ENCODE assay signal across 25 cellular contexts in genomic region chr5:146066968-146067367, GRCh38.
"Had no signal": no experiment of that assay in that cellular context is flagged by ENCODE, and none has a peak within 500 bp of the region (broad histone marks: within the 10 kb centered on the region; RNA-seq: fewer than 3 reads in every experiment).

No MANE protein-coding gene starts in this region.

- H3K27ac Mint-ChIP-seq: activated CD4-positive, alpha-beta memory T cell treated with anti-CD3 and anti-CD28 coated beads, Interleukin-2, amount 10 ng/mL, durations not matched to agents 7 days and 5 days; activated CD4-positive, alpha-beta T cell treated with anti-CD3 and anti-CD28 coated beads for 36 hours; activated naive CD4-positive, alpha-beta T cell treated with anti-CD3 and anti-CD28 coated beads, Interleukin-2, amount 10 ng/mL, durations not matched to agents 7 days and 5 days; activated naive CD8-positive, alpha-beta T cell treated with anti-CD3 and anti-CD28 coated beads for 36 hours; activated T-cell treated with anti-CD3 and anti-CD28 coated beads, Interleukin-2, amount 50 U/mL, for 72 hours; activated T-helper 2 cell treated with anti-CD3 and anti-CD28 coated beads, Interferon-gamma antibody, Interleukin-2, Interleukin-4, amounts not matched to agents 10 μg/mL and 5 μg/mL and 100 μg/mL, durations not matched to agents 14 hours and 24 hours and 36 hours; T-cell had no signal

- H3K36me3 Mint-ChIP-seq: activated naive CD4-positive, alpha-beta T cell treated with anti-CD3 and anti-CD28 coated beads, Interleukin-2, amount 10 ng/mL, durations not matched to agents 7 days and 5 days; activated naive CD8-positive, alpha-beta T cell treated with anti-CD3 and anti-CD28 coated beads for 36 hours; T-cell had no signal

- DNase-seq: activated CD4-positive, alpha-beta memory T cell treated with anti-CD3 and anti-CD28 coated beads, Interleukin-2, amount 10 ng/mL, durations not matched to agents 7 days and 5 days; activated CD4-positive, alpha-beta T cell treated with anti-CD3 and anti-CD28 coated beads for 36 hours; activated CD4-positive, alpha-beta T cell treated with anti-CD3 and anti-CD28 coated beads, Interleukin-2, amount 50 U/mL, for 1 hour; activated gamma-delta T cell treated with Interleukin-2 at 50 U/mL for 16 hours; activated naive CD4-positive, alpha-beta T cell treated with anti-CD3 and anti-CD28 coated beads, Interleukin-2, amount 10 ng/mL, durations not matched to agents 7 days and 5 days; activated naive CD8-positive, alpha-beta T cell treated with anti-CD3 and anti-CD28 coated beads for 36 hours; activated T-cell treated with anti-CD3 and anti-CD28 coated beads, Interleukin-2, amount 50 U/mL, for 72 hours; brain microvascular endothelial cell; caudate nucleus; NCI-H1092 treated with DMSO at 0.1 percent for 48 hours; NCI-H1417 treated with DMSO at 0.1 percent for 48 hours; NCI-H1694; NCI-H2029; NCI-H2107; NCI-H345; NCI-H510A; NCI-H526 treated with DMSO at 0.1 percent for 48 hours; NCI-H82; SIG-M5; T-cell; T-helper 2 cell had no signal

- ATAC-seq: activated CD4-positive, alpha-beta T cell treated with anti-CD3 and anti-CD28 coated beads for 36 hours; activated T-cell treated with anti-CD3 and anti-CD28 coated beads, Interleukin-2, amount 50 U/mL, for 72 hours; T-cell had no signal

- H3K4me3 Mint-ChIP-seq: activated CD4-positive, alpha-beta memory T cell treated with anti-CD3 and anti-CD28 coated beads, Interleukin-2, amount 10 ng/mL, durations not matched to agents 7 days and 5 days; activated CD4-positive, alpha-beta T cell treated with anti-CD3 and anti-CD28 coated beads for 36 hours; activated naive CD4-positive, alpha-beta T cell treated with anti-CD3 and anti-CD28 coated beads, Interleukin-2, amount 10 ng/mL, durations not matched to agents 7 days and 5 days; activated naive CD8-positive, alpha-beta T cell treated with anti-CD3 and anti-CD28 coated beads for 36 hours; activated T-cell treated with anti-CD3 and anti-CD28 coated beads, Interleukin-2, amount 50 U/mL, for 72 hours; T-cell had no signal

- H3K27me3 Mint-ChIP-seq: activated CD4-positive, alpha-beta memory T cell treated with anti-CD3 and anti-CD28 coated beads, Interleukin-2, amount 10 ng/mL, durations not matched to agents 7 days and 5 days had no signal

- H3K4me1 Mint-ChIP-seq: activated CD4-positive, alpha-beta memory T cell treated with anti-CD3 and anti-CD28 coated beads, Interleukin-2, amount 10 ng/mL, durations not matched to agents 7 days and 5 days; activated CD4-positive, alpha-beta T cell treated with anti-CD3 and anti-CD28 coated beads for 36 hours; activated naive CD4-positive, alpha-beta T cell treated with anti-CD3 and anti-CD28 coated beads, Interleukin-2, amount 10 ng/mL, durations not matched to agents 7 days and 5 days; activated naive CD8-positive, alpha-beta T cell treated with anti-CD3 and anti-CD28 coated beads for 36 hours; T-cell had no signal

- H3K4me2 ChIP-seq: KMS-11 had no signal

- H3K27me3 ChIP-seq: brain microvascular endothelial cell had no signal

- H3K4me3 ChIP-seq: SK-N-MC had no signal

- H3K9ac ChIP-seq: KMS-11 had no signal

- H3K27ac ChIP-seq: brain microvascular endothelial cell, KMS-11, SK-N-MC, VCaP had no signal

- H3K9me3 Mint-ChIP-seq: activated CD4-positive, alpha-beta memory T cell treated with anti-CD3 and anti-CD28 coated beads, Interleukin-2, amount 10 ng/mL, durations not matched to agents 7 days and 5 days; activated naive CD4-positive, alpha-beta T cell treated with anti-CD3 and anti-CD28 coated beads, Interleukin-2, amount 10 ng/mL, durations not matched to agents 7 days and 5 days; activated naive CD8-positive, alpha-beta T cell treated with anti-CD3 and anti-CD28 coated beads for 36 hours; activated T-cell treated with anti-CD3 and anti-CD28 coated beads, Interleukin-2, amount 50 U/mL, for 72 hours; activated T-helper 2 cell treated with anti-CD3 and anti-CD28 coated beads, Interferon-gamma antibody, Interleukin-2, Interleukin-4, amounts not matched to agents 10 μg/mL and 5 μg/mL and 100 μg/mL, durations not matched to agents 14 hours and 24 hours and 36 hours had no signal

- H3K36me3 ChIP-seq: brain microvascular endothelial cell had no signal
